3 cellular contexts compared by ENCODE assay signal in the genomic region with DNA sequence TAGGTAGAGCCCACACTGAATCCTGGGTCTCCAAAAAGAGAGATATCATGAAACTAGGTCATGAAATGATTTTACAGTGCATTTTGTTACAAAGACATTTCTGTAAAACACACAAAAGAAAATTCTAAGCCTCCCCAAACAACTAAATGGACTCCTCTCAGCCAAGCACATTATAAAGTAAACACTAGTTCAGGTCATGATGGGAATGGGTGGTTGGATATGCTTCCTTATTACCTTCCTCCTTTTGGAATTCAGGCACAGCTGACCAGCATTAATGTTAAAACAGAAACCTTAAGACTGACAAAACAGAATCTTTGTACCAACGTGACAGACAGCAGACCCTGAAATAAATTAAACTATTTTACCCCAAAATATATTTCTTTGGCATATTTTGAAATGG.
"Had no signal": no experiment of that assay in that cellular context is flagged by ENCODE, and none has a peak within 500 bp of the region (broad histone marks: within the 10 kb centered on the region; RNA-seq: fewer than 3 reads in every experiment).

No MANE protein-coding gene starts in this region.

- H3K4me3 ChIP-seq: GM12878 had no signal

- ATAC-seq: GM12878 had no signal

- DNase-seq: GDM1, GF-D8 had no signal
